18 cellular contexts compared by ENCODE assay signal in the genomic region with DNA sequence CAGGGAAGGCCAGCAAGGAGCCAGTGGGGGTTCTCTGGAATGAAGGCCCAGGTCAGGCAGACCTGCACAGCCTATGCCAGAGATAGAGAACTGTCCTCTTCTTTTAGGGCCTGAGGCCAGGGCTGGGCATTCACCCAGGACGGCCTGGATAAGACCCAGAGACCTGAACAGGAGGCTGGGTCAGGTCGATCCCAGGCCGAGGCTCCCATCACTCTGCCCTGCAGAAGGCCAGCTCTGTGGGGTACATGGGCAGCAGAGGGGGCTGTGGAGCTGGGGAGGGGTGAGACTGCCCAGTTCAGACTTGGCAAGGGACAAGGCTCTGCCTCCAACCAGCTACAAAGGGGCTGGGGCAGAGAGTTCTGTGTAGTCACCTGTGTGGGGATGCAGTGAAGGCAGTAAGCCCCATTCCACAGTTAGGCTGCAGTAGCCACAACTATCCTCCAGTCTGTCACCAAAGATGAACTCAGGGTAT. TPM values are rescaled to one million over a fixed set of nuclear protein-coding genes. Genes with fewer than 3 reads are reported as not detected.
A peak's percentile ranks its signal among the peaks of the same experiment; 100 is the strongest.
DNase-seq lines count a peak whose midpoint lies in the region; ATAC-seq, FAIRE-seq and TF ChIP-seq lines count a peak whose summit lies in the region.
"Had no signal": no experiment of that assay in that cellular context is flagged by ENCODE, and none has a peak within 500 bp of the region (broad histone marks: within the 10 kb centered on the region; RNA-seq: fewer than 3 reads in every experiment).

No MANE protein-coding gene starts in this region.

- H3K36me3 Mint-ChIP-seq in stimulated activated effector memory CD8-positive, alpha-beta T cell treated with anti-CD3 and anti-CD28 coated beads, Interleukin-12 subunit alpha, Interleukin-12 subunit beta, amount 100 ng/mL, for 72 hours: peaks cover 10% of the 10 kb centered on the region
- H3K36me3 Mint-ChIP-seq in glutamatergic neuron (ENCODE audit: unreplicated experiment): no peaks in the 10 kb centered on the region

- H3K27me3 ChIP-seq in K562 (ENCODE audit: control insufficient read depth in 2 of 2, insufficient read depth in 2 of 2, low read length in 2 of 2): no peaks in the 10 kb centered on the region

- no TSS peak for BruUV-seq in K562 (replicated peaks; lab: Mats Ljungman, UMichigan)

- FAIRE-seq in K562 (lab: Jason Lieb, UNC) (no peak), kidney (lab: Jason Lieb, UNC) (no peak)

- TF ChIP-seq RAD21 in K562 (CRISPR knock-in tag; conservative IDR thresholded peaks at IDR 0.05 in 1 of 2, IDR thresholded peaks at IDR 0.05 in 1 of 2): no peak

- H4K20me1 ChIP-seq in K562 (replicated peaks; ENCODE audit: control insufficient read depth, insufficient read depth, low read length): peaks cover 19% of the 10 kb centered on the region

- TF ChIP-seq CTCF in K562 (IDR thresholded peaks at IDR 0.05 in 2 of 3, conservative IDR thresholded peaks at IDR 0.05 in 1 of 3; ENCODE audit: insufficient read depth in 2 of 3, low read depth in 1 of 3, low read length in 3 of 3) (peak in 2 of 3 experiments; percentile 12 to 13; a peak in 1 of 6 replicates), kidney (IDR thresholded peaks at IDR 0.05; ENCODE audit: borderline replicate concordance, extremely low read depth, insufficient read depth) (no peak), glutamatergic neuron (IDR thresholded peaks at IDR 0.05; ENCODE audit: partially characterized antibody, unreplicated experiment) (no peak)

- H3K4me1 ChIP-seq in K562 (replicated peaks in 1 of 2; ENCODE audit: control insufficient read depth in 2 of 2, insufficient read depth in 2 of 2, low read length in 2 of 2): peaks cover 0 to 37% of the 10 kb centered on the region in 2 experiments; a peak in 2 of 5 replicates
- peaks cover 86 to 88% of the 10 kb centered on the region in 2 donors for H3K4me1 ChIP-seq in kidney (ENCODE audit: control insufficient read depth in 1 of 2, insufficient read depth in 1 of 2, low read depth in 1 of 2, low read length in 2 of 2)

- DNase-seq in HuH-7.5 (ENCODE audit: low spot score): peak; percentile 48
- no peak for DNase-seq in K562 (ENCODE audit: extremely low read depth in 1 of 4, low spot score in 3 of 4)
- no peak for DNase-seq in kidney
- DNase-seq in stimulated activated effector memory CD8-positive, alpha-beta T cell treated with anti-CD3 and anti-CD28 coated beads, Interleukin-12 subunit alpha, Interleukin-12 subunit beta, amount 100 ng/mL, for 72 hours (ENCODE audit: low spot score in 2 of 2): no peak
- DNase-seq in middle frontal gyrus (ENCODE audit: extremely low spot score, low spot score): no peak
- no peak for DNase-seq in glutamatergic neuron
- DNase-seq: activated T-cell treated with anti-CD3 and anti-CD28 coated beads, Interleukin-2, amount 50 U/mL, for 1 hour; CD4-positive, alpha-beta memory T cell; endodermal cell; NCI-H2227 treated with DMSO at 0.1 percent for 48 hours; SW 1271 had no signal

- in situ Hi-C loops in K562 (cut with MboI): no loop called here

- peaks cover 15% of the 10 kb centered on the region for H3K27me3 Mint-ChIP-seq in glutamatergic neuron (ENCODE audit: unreplicated experiment)
- H3K27me3 Mint-ChIP-seq: CD4-positive, alpha-beta memory T cell had no signal

- POLR2A ChIA-PET in K562 (lab: Yijun Ruan, JAX): interaction anchor here (0.6 to 1.1 kb wide), 5 partner anchors 9 to 750 kb away, joined by 3 to 4 read pairs (median 3); a partner anchor contains a TSS

- intact Hi-C loops in K562 (cut with micrococcal nuclease) (no loop called here), kidney (cut with DNase I) (no loop called here)

- no peaks in the 10 kb centered on the region for H3K9me1 ChIP-seq in K562 (ENCODE audit: control insufficient read depth, insufficient read depth, low read length)

- H3K9me3 Mint-ChIP-seq in stimulated activated effector memory CD8-positive, alpha-beta T cell treated with anti-CD3 and anti-CD28 coated beads, Interleukin-12 subunit alpha, Interleukin-12 subunit beta, amount 100 ng/mL, for 72 hours: no peaks in the 10 kb centered on the region
- H3K9me3 Mint-ChIP-seq in glutamatergic neuron (ENCODE audit: unreplicated experiment): no peaks in the 10 kb centered on the region
- H3K9me3 Mint-ChIP-seq: endodermal cell, neural crest cell had no signal

- no peak overlapping the region for H3K4me3 Mint-ChIP-seq in stimulated activated effector memory CD8-positive, alpha-beta T cell treated with anti-CD3 and anti-CD28 coated beads, Interleukin-12 subunit alpha, Interleukin-12 subunit beta, amount 100 ng/mL, for 72 hours
- H3K4me3 Mint-ChIP-seq in glutamatergic neuron (ENCODE audit: unreplicated experiment): no peak overlapping the region
- H3K4me3 Mint-ChIP-seq: CD4-positive, alpha-beta memory T cell; endodermal cell; neural crest cell had no signal

- ATAC-seq in K562: no peak
- no peak for ATAC-seq in stimulated activated effector memory CD8-positive, alpha-beta T cell treated with anti-CD3 and anti-CD28 coated beads, Interleukin-12 subunit alpha, Interleukin-12 subunit beta, amount 100 ng/mL, for 72 hours
- no peak for ATAC-seq in GM21423 (IDR thresholded peaks at IDR 0.05; ENCODE audit: unreplicated experiment)
- ATAC-seq in GM18505 (IDR thresholded peaks at IDR 0.05; ENCODE audit: unreplicated experiment): no peak
- ATAC-seq: activated CD4-positive, CD25-positive, alpha-beta regulatory T cell treated with anti-CD3 and anti-CD28 coated beads, Interleukin-2, amount 50 U/mL, for 24 hours had no signal

- H3K27ac ChIP-seq in K562 (ENCODE audit: extremely low read depth, low read depth, low read length) (no peak overlapping the region), kidney (ENCODE audit: low read depth in 2 of 2, low read length in 2 of 2) (peak overlapping the region; percentile 62 to 94)

- H3K4me1 Mint-ChIP-seq in stimulated activated effector memory CD8-positive, alpha-beta T cell treated with anti-CD3 and anti-CD28 coated beads, Interleukin-12 subunit alpha, Interleukin-12 subunit beta, amount 100 ng/mL, for 72 hours: peaks cover 31% of the 10 kb centered on the region
- H3K4me1 Mint-ChIP-seq in glutamatergic neuron (ENCODE audit: low read depth, unreplicated experiment): peaks cover 27% of the 10 kb centered on the region

- TF ChIP-seq POLR2A in K562 (conservative IDR thresholded peaks at IDR 0.05) (no peak), GM18505 (IDR thresholded peaks at IDR 0.05; ENCODE audit: borderline replicate concordance, extremely low read depth, insufficient read depth, insufficient read length) (no peak)

- no peak overlapping the region for H2AFZ ChIP-seq in K562 (ENCODE audit: low read depth, low read length)

- H3K9me3 ChIP-seq in K562 (replicated peaks; ENCODE audit: control insufficient read depth, insufficient read depth, low read depth, low read length) (no peaks in the 10 kb centered on the region), kidney (ENCODE audit: control insufficient read depth in 1 of 2, low read length in 2 of 2) (no peaks in the 10 kb centered on the region)

- peak overlapping the region in 1 of 2 experiments; percentile 82; a peak in 1 of 4 replicates for H3K9ac ChIP-seq in K562 (ENCODE audit: insufficient read depth in 1 of 2, low read depth in 2 of 2, low read length in 2 of 2)
- peak overlapping the region; percentile 41 to 77 for H3K9ac ChIP-seq in kidney (ENCODE audit: low read length in 2 of 2)

- H3K4me2 ChIP-seq in K562 (ENCODE audit: insufficient read depth, low read length): no peak overlapping the region
- H3K4me2 ChIP-seq: smooth muscle cell had no signal

- no peak for TF ChIP-seq EP300 in K562 (IDR thresholded peaks at IDR 0.05; ENCODE audit: low read length)

- 83% methylated on average over 3 of the region's 3 CpGs for WGBS in K562 (ENCODE audit: insufficient coverage, low coverage, missing lambda C conversion rate)

- H3K4me3 ChIP-seq in K562 (no peak overlapping the region), kidney (ENCODE audit: low read length in 2 of 2) (no peak overlapping the region)
- H3K4me3 ChIP-seq: smooth muscle cell had no signal

- peak overlapping the region; percentile 71 for H3K27ac Mint-ChIP-seq in stimulated activated effector memory CD8-positive, alpha-beta T cell treated with anti-CD3 and anti-CD28 coated beads, Interleukin-12 subunit alpha, Interleukin-12 subunit beta, amount 100 ng/mL, for 72 hours
- H3K27ac Mint-ChIP-seq in glutamatergic neuron (ENCODE audit: unreplicated experiment): no peak overlapping the region

- H3K79me2 ChIP-seq in K562 (ENCODE audit: control insufficient read depth, insufficient read depth, low read length): no peaks in the 10 kb centered on the region

- H3K36me3 ChIP-seq in K562 (ENCODE audit: control insufficient read depth, insufficient read depth, low read length) (peaks cover 62% of the 10 kb centered on the region; the same call in 2 of the 3 replicates), kidney (ENCODE audit: control insufficient read depth in 1 of 2, insufficient read depth in 2 of 2, low read length in 2 of 2) (no peaks in the 10 kb centered on the region)

- CTCF ChIA-PET in K562 (lab: Yijun Ruan, JAX; ENCODE audit: low intra/inter-chr PET ratio): no interaction called here

RNA-seq across cellular contexts. Expression of a gene that starts 14.6 kb away (rescaled TPM):
- total RNA-seq in K562 (2011; cell fraction: chromatin; rRNA removed; ENCODE audit: low replicate concordance): 3.4 and 5.6 TPM in 2 replicates
- total RNA-seq in K562 (2011; cell fraction: nucleolus; rRNA removed): 3.0 and 4.7 TPM in 2 replicates
- 2.4 and 6.9 TPM in 2 replicates for total RNA-seq in K562 (2011; cell fraction: nucleoplasm; rRNA removed)
- total RNA-seq in K562 (2014; rRNA removed) (0.95 and 2.9 TPM in 2 replicates), K562 (2014; rRNA removed; fragmentation: Illumina TruSeq; extraction: Trizol) (0.22 and 0.55 TPM in 2 replicates), K562 (2015; rRNA removed; fragmentation: Illumina TruSeq; extraction: Trizol) (0.60 and 0.65 TPM in 2 replicates), K562 (2021) (1.9 and 2.0 TPM in 2 replicates), kidney (139 TPM), glutamatergic neuron (ENCODE audit: unreplicated experiment) (6.0 TPM)
- polyA plus RNA-seq in K562 (2011; rRNA removed) (0.79 and 2.2 TPM in 2 replicates), K562 (2014; fragmentation: Illumina TruSeq; extraction: Trizol) (1.4 and 2.7 TPM in 2 replicates), K562 (2014; fragmentation: Nextera tagmentation; extraction: Ambion mirVana) (under 1 TPM; 0.08 to 0.18 TPM), K562 (2014; rRNA removed) (1.4 and 2.2 TPM in 2 replicates), kidney (ENCODE audit: insufficient read depth, low read depth, low replicate concordance) (1,022 TPM)
- 1.8 and 2.4 TPM in 2 replicates for polyA plus RNA-seq in K562 (2011; cell fraction: cytosol; rRNA removed)
- polyA plus RNA-seq in K562 (2011; cell fraction: nucleus; rRNA removed): 3.4 and 4.8 TPM in 2 replicates
- polyA plus RNA-seq in K562 (2012): 0.86 and 2.0 TPM in 2 replicates
- 0.72 and 1.1 TPM in 2 replicates for polyA minus RNA-seq in K562 (2011; rRNA and poly(A)+ RNA removed)
- polyA minus RNA-seq in K562 (2011; cell fraction: cytosol; rRNA and poly(A)+ RNA removed): 1.9 and 2.9 TPM in 2 replicates
- 0.67 and 0.81 TPM in 2 replicates for polyA minus RNA-seq in K562 (2011; cell fraction: nucleus; rRNA and poly(A)+ RNA removed)
- total RNA-seq: CD4-positive, alpha-beta memory T cell; smooth muscle cell had no signal
- polyA plus RNA-seq: smooth muscle cell had no signal

RNA-seq across cellular contexts. Expression of a gene that starts 29.2 kb away (rescaled TPM):
- not detected in 2 replicates for total RNA-seq in K562 (2011; cell fraction: chromatin; rRNA removed; ENCODE audit: low replicate concordance)
- 0.50 TPM in 1 of 2 replicates, not detected in the other for total RNA-seq in K562 (2011; cell fraction: nucleolus; rRNA removed)
- total RNA-seq in K562 (2011; cell fraction: nucleoplasm; rRNA removed): not detected in 2 replicates
- total RNA-seq in K562 (2014; rRNA removed) (0.24 and 0.77 TPM in 2 replicates), K562 (2014; rRNA removed; fragmentation: Illumina TruSeq; extraction: Trizol) (not detected in 2 replicates), K562 (2015; rRNA removed; fragmentation: Illumina TruSeq; extraction: Trizol) (0.36 TPM in 1 of 2 replicates, not detected in the other), K562 (2021) (0.16 TPM in 1 of 2 replicates, not detected in the other), kidney (23.6 TPM), glutamatergic neuron (ENCODE audit: unreplicated experiment) (4.6 TPM)
- polyA plus RNA-seq in K562 (2011; rRNA removed) (0.06 and 0.07 TPM in 2 replicates), K562 (2014; fragmentation: Illumina TruSeq; extraction: Trizol) (not detected in 2 replicates), K562 (2014; fragmentation: Nextera tagmentation; extraction: Ambion mirVana) (not detected), K562 (2014; rRNA removed) (0.25 TPM in 1 of 2 replicates, not detected in the other), kidney (ENCODE audit: insufficient read depth, low read depth, low replicate concordance) (14.6 TPM)
- 0.13 and 0.95 TPM in 2 replicates for polyA plus RNA-seq in K562 (2011; cell fraction: cytosol; rRNA removed)
- 0.28 and 0.43 TPM in 2 replicates for polyA plus RNA-seq in K562 (2011; cell fraction: nucleus; rRNA removed)
- polyA plus RNA-seq in K562 (2012): 0.17 TPM in 1 of 2 replicates, not detected in the other
- not detected in 2 replicates for polyA minus RNA-seq in K562 (2011; rRNA and poly(A)+ RNA removed)
- not detected in 2 replicates for polyA minus RNA-seq in K562 (2011; cell fraction: cytosol; rRNA and poly(A)+ RNA removed)
- polyA minus RNA-seq in K562 (2011; cell fraction: nucleus; rRNA and poly(A)+ RNA removed): 0.54 TPM in 1 of 2 replicates, not detected in the other
- total RNA-seq: CD4-positive, alpha-beta memory T cell had no signal
- polyA plus RNA-seq: CD4-positive, alpha-beta memory T cell had no signal

RNA-seq across cellular contexts. Expression of a gene that starts 35.5 kb away (rescaled TPM):
- 30.0 and 74.0 TPM in 2 replicates for total RNA-seq in K562 (2011; cell fraction: chromatin; rRNA removed; ENCODE audit: low replicate concordance)
- 56.4 and 56.6 TPM in 2 replicates for total RNA-seq in K562 (2011; cell fraction: nucleolus; rRNA removed)
- total RNA-seq in K562 (2011; cell fraction: nucleoplasm; rRNA removed): 38.9 and 42.7 TPM in 2 replicates
- total RNA-seq in K562 (2014; rRNA removed) (45.6 and 54.5 TPM in 2 replicates), K562 (2014; rRNA removed; fragmentation: Illumina TruSeq; extraction: Trizol) (22.0 and 30.6 TPM in 2 replicates), K562 (2015; rRNA removed; fragmentation: Illumina TruSeq; extraction: Trizol) (51.8 and 53.5 TPM in 2 replicates), K562 (2021) (61.3 and 61.5 TPM in 2 replicates), kidney (100 TPM), glutamatergic neuron (ENCODE audit: unreplicated experiment) (111 TPM)
- polyA plus RNA-seq in K562 (2011; rRNA removed) (48.2 and 51.5 TPM in 2 replicates), K562 (2014; fragmentation: Illumina TruSeq; extraction: Trizol) (64.9 and 69.7 TPM in 2 replicates), K562 (2014; fragmentation: Nextera tagmentation; extraction: Ambion mirVana) (10 to 100 TPM; 23.2 to 40.7 TPM), K562 (2014; rRNA removed) (33.9 and 37.3 TPM in 2 replicates), kidney (ENCODE audit: insufficient read depth, low read depth, low replicate concordance) (208 TPM)
- 97.2 and 146 TPM in 2 replicates for polyA plus RNA-seq in K562 (2011; cell fraction: cytosol; rRNA removed)
- 52.3 and 67.8 TPM in 2 replicates for polyA plus RNA-seq in K562 (2011; cell fraction: nucleus; rRNA removed)
- 84.3 and 116 TPM in 2 replicates for polyA plus RNA-seq in K562 (2012)
- polyA minus RNA-seq in K562 (2011; rRNA and poly(A)+ RNA removed): 45.3 and 118 TPM in 2 replicates
- 61.6 and 78.2 TPM in 2 replicates for polyA minus RNA-seq in K562 (2011; cell fraction: cytosol; rRNA and poly(A)+ RNA removed)
- polyA minus RNA-seq in K562 (2011; cell fraction: nucleus; rRNA and poly(A)+ RNA removed): 17.6 and 17.7 TPM in 2 replicates

RNA-seq across cellular contexts. Expression of a gene that starts 37.9 kb away (rescaled TPM):
- total RNA-seq in K562 (2011; cell fraction: chromatin; rRNA removed; ENCODE audit: low replicate concordance): not detected in 2 replicates
- total RNA-seq in K562 (2011; cell fraction: nucleolus; rRNA removed): not detected in 2 replicates
- not detected in 2 replicates for total RNA-seq in K562 (2011; cell fraction: nucleoplasm; rRNA removed)
- total RNA-seq in K562 (2014; rRNA removed) (not detected in 2 replicates), K562 (2014; rRNA removed; fragmentation: Illumina TruSeq; extraction: Trizol) (not detected in 2 replicates), K562 (2015; rRNA removed; fragmentation: Illumina TruSeq; extraction: Trizol) (not detected in 2 replicates), K562 (2021) (not detected in 2 replicates), kidney (not detected), glutamatergic neuron (ENCODE audit: unreplicated experiment) (not detected)
- polyA plus RNA-seq in K562 (2011; rRNA removed) (not detected in 2 replicates), K562 (2014; fragmentation: Illumina TruSeq; extraction: Trizol) (not detected in 2 replicates), K562 (2014; fragmentation: Nextera tagmentation; extraction: Ambion mirVana) (not detected), K562 (2014; rRNA removed) (not detected in 2 replicates), kidney (ENCODE audit: insufficient read depth, low read depth, low replicate concordance) (2.7 TPM)
- not detected in 2 replicates for polyA plus RNA-seq in K562 (2011; cell fraction: cytosol; rRNA removed)
- not detected in 2 replicates for polyA plus RNA-seq in K562 (2011; cell fraction: nucleus; rRNA removed)
- not detected in 2 replicates for polyA plus RNA-seq in K562 (2012)
- not detected in 2 replicates for polyA minus RNA-seq in K562 (2011; rRNA and poly(A)+ RNA removed)
- not detected in 2 replicates for polyA minus RNA-seq in K562 (2011; cell fraction: cytosol; rRNA and poly(A)+ RNA removed)
- not detected in 2 replicates for polyA minus RNA-seq in K562 (2011; cell fraction: nucleus; rRNA and poly(A)+ RNA removed)
- total RNA-seq: CD4-positive, alpha-beta memory T cell; endodermal cell; kidney epithelial cell; neural crest cell; smooth muscle cell; subcutaneous adipose tissue had no signal
- polyA plus RNA-seq: CD4-positive, alpha-beta memory T cell; smooth muscle cell had no signal

RNA-seq across cellular contexts. Expression of a gene that starts 52.2 kb away (rescaled TPM):
- 0.44 TPM in 1 of 2 replicates, not detected in the other for total RNA-seq in K562 (2011; cell fraction: chromatin; rRNA removed; ENCODE audit: low replicate concordance)
- total RNA-seq in K562 (2011; cell fraction: nucleolus; rRNA removed): 0.17 TPM in 1 of 2 replicates, not detected in the other
- total RNA-seq in K562 (2011; cell fraction: nucleoplasm; rRNA removed): 0.37 TPM in 1 of 2 replicates, not detected in the other
- total RNA-seq in K562 (2014; rRNA removed): 0.16 and 0.50 TPM in 2 replicates
- total RNA-seq in K562 (2014; rRNA removed; fragmentation: Illumina TruSeq; extraction: Trizol): 0.25 TPM in 1 of 2 replicates, not detected in the other
- total RNA-seq in K562 (2015; rRNA removed; fragmentation: Illumina TruSeq; extraction: Trizol): not detected in 2 replicates
- total RNA-seq in K562 (2021): 0.38 and 0.44 TPM in 2 replicates
- 0.32 and 0.58 TPM in 2 replicates for polyA plus RNA-seq in K562 (2011; rRNA removed)
- polyA plus RNA-seq in K562 (2011; cell fraction: cytosol; rRNA removed): 0.44 and 0.60 TPM in 2 replicates
- 0.31 and 0.46 TPM in 2 replicates for polyA plus RNA-seq in K562 (2011; cell fraction: nucleus; rRNA removed)
- 0.37 and 0.38 TPM in 2 replicates for polyA plus RNA-seq in K562 (2012)
- 0.36 and 0.66 TPM in 2 replicates for polyA plus RNA-seq in K562 (2014; fragmentation: Illumina TruSeq; extraction: Trizol)
- under 1 TPM in 1 of 2 experiments, not detected in 1; 0.13 TPM for polyA plus RNA-seq in K562 (2014; fragmentation: Nextera tagmentation; extraction: Ambion mirVana)
- 0.50 and 0.92 TPM in 2 replicates for polyA plus RNA-seq in K562 (2014; rRNA removed)
- 0.21 TPM in 1 of 2 replicates, not detected in the other for polyA minus RNA-seq in K562 (2011; rRNA and poly(A)+ RNA removed)
- polyA minus RNA-seq in K562 (2011; cell fraction: cytosol; rRNA and poly(A)+ RNA removed): not detected in 2 replicates
- polyA minus RNA-seq in K562 (2011; cell fraction: nucleus; rRNA and poly(A)+ RNA removed): 0.13 and 0.33 TPM in 2 replicates
- 8.2 TPM for total RNA-seq in kidney
- polyA plus RNA-seq in kidney (ENCODE audit: insufficient read depth, low read depth, low replicate concordance): 108 TPM
- 21.7 TPM for total RNA-seq in glutamatergic neuron (ENCODE audit: unreplicated experiment)
- total RNA-seq: CD4-positive, alpha-beta memory T cell had no signal
- polyA plus RNA-seq: CD4-positive, alpha-beta memory T cell had no signal

Comparison
In these comparisons a context has a peak if more than half of its experiments do, and no peak if none do; other contexts are left out.
1. CTCF ChIP-seq: peak in K562 (2 of 3); none in kidney (single experiment) and glutamatergic neuron (single experiment).
2. RNA of a gene that starts 14.6 kb away (total RNA-seq): 139 TPM in kidney (single experiment); 6.0 TPM in glutamatergic neuron (single experiment) and 0.22 to 6.9 TPM in K562; every median in the first group is over 10 times any median in the second.